ENCODE assay signal across 28 cellular contexts in genomic region chr17:1551741-1552140, GRCh38.
"Had no signal": no experiment of that assay in that cellular context is flagged by ENCODE, and none has a peak within 500 bp of the region (broad histone marks: within the 10 kb centered on the region; RNA-seq: fewer than 3 reads in every experiment).

No MANE protein-coding gene starts in this region.

- DNase-seq: activated CD4-positive, alpha-beta memory T cell treated with anti-CD3 and anti-CD28 coated beads for 36 hours; activated CD4-positive, alpha-beta T cell treated with anti-CD3 and anti-CD28 coated beads for 1 hour; activated CD4-positive, alpha-beta T cell treated with anti-CD3 and anti-CD28 coated beads, Interleukin-2, amount 10 ng/mL, durations not matched to agents 7 days and 5 days; activated CD8-positive, alpha-beta memory T cell treated with anti-CD3 and anti-CD28 coated beads for 24 hours; activated gamma-delta T cell treated with Interleukin-2 at 50 U/mL for 16 hours; activated naive CD4-positive, alpha-beta T cell treated with anti-CD3 and anti-CD28 coated beads, Interleukin-2, amount 10 ng/mL, durations not matched to agents 7 days and 5 days; activated naive CD8-positive, alpha-beta T cell treated with anti-CD3 and anti-CD28 coated beads for 36 hours; activated T-cell treated with anti-CD3 and anti-CD28 coated beads, Interleukin-2, amount 50 U/mL, for 4 hours; brain microvascular endothelial cell; cerebellar nuclear complex; MG63; MV-4-11; NCI-H1092 treated with DMSO at 0.1 percent for 48 hours; NCI-H1417 treated with DMSO at 0.1 percent for 48 hours; NCI-H1694; NCI-H2029; NCI-H345; NCI-H510A; NCI-H526 treated with DMSO at 0.1 percent for 48 hours; NCI-H82; NK-92 treated with Interleukin-12 subunit alpha and Interleukin-12 subunit beta, amount 100 ng/mL, for 24 hours; OCI-M1; SHP77; SW 1271 had no signal

- H3K9me3 ChIP-seq: MG63, SJSA1 had no signal

- H3K27ac ChIP-seq: brain microvascular endothelial cell, SJSA1 had no signal

- H3K27ac Mint-ChIP-seq: activated CD4-positive, alpha-beta memory T cell treated with anti-CD3 and anti-CD28 coated beads for 36 hours; activated CD4-positive, alpha-beta T cell treated with anti-CD3 and anti-CD28 coated beads, Interleukin-2, amount 10 ng/mL, durations not matched to agents 7 days and 5 days; activated naive CD4-positive, alpha-beta T cell treated with anti-CD3 and anti-CD28 coated beads, Interleukin-2, amount 10 ng/mL, durations not matched to agents 7 days and 5 days; activated naive CD8-positive, alpha-beta T cell treated with anti-CD3 and anti-CD28 coated beads for 36 hours; T-helper 1 cell treated with Interleukin-12 subunit alpha and Interleukin-12 subunit beta and Interleukin-4 antibody, amounts not matched to agents 30 μg/mL and 1 μg/mL, for 36 hours had no signal

- H3K4me3 ChIP-seq: MG63, SJSA1 had no signal

- H3K9me3 Mint-ChIP-seq: activated CD4-positive, alpha-beta memory T cell treated with anti-CD3 and anti-CD28 coated beads for 36 hours; activated CD4-positive, alpha-beta T cell treated with anti-CD3 and anti-CD28 coated beads, Interleukin-2, amount 10 ng/mL, durations not matched to agents 7 days and 5 days; activated naive CD4-positive, alpha-beta T cell treated with anti-CD3 and anti-CD28 coated beads, Interleukin-2, amount 10 ng/mL, durations not matched to agents 7 days and 5 days; activated naive CD8-positive, alpha-beta T cell treated with anti-CD3 and anti-CD28 coated beads for 36 hours; activated T-cell treated with anti-CD3 and anti-CD28 coated beads, Interleukin-2, amount 50 U/mL, for 4 hours; T-helper 1 cell treated with Interleukin-12 subunit alpha and Interleukin-12 subunit beta and Interleukin-4 antibody, amounts not matched to agents 30 μg/mL and 1 μg/mL, for 36 hours had no signal

- ATAC-seq: activated T-cell treated with anti-CD3 and anti-CD28 coated beads, Interleukin-2, amount 50 U/mL, for 4 hours; Panc1; SK-N-SH treated with all-trans-retinoic acid at 6 μM for 48 hours had no signal

- H3K4me1 ChIP-seq: SJSA1 had no signal

- H3K27me3 ChIP-seq: brain microvascular endothelial cell, MG63, SJSA1 had no signal

- H3K4me3 Mint-ChIP-seq: activated CD4-positive, alpha-beta memory T cell treated with anti-CD3 and anti-CD28 coated beads for 36 hours; activated CD4-positive, alpha-beta T cell treated with anti-CD3 and anti-CD28 coated beads, Interleukin-2, amount 10 ng/mL, durations not matched to agents 7 days and 5 days; activated naive CD4-positive, alpha-beta T cell treated with anti-CD3 and anti-CD28 coated beads, Interleukin-2, amount 10 ng/mL, durations not matched to agents 7 days and 5 days; activated naive CD8-positive, alpha-beta T cell treated with anti-CD3 and anti-CD28 coated beads for 36 hours; activated T-cell treated with anti-CD3 and anti-CD28 coated beads, Interleukin-2, amount 50 U/mL, for 4 hours; T-helper 1 cell treated with Interleukin-12 subunit alpha and Interleukin-12 subunit beta and Interleukin-4 antibody, amounts not matched to agents 30 μg/mL and 1 μg/mL, for 36 hours had no signal

- H3K27me3 Mint-ChIP-seq: activated CD4-positive, alpha-beta memory T cell treated with anti-CD3 and anti-CD28 coated beads for 36 hours; activated CD4-positive, alpha-beta T cell treated with anti-CD3 and anti-CD28 coated beads, Interleukin-2, amount 10 ng/mL, durations not matched to agents 7 days and 5 days; activated naive CD4-positive, alpha-beta T cell treated with anti-CD3 and anti-CD28 coated beads, Interleukin-2, amount 10 ng/mL, durations not matched to agents 7 days and 5 days; activated naive CD8-positive, alpha-beta T cell treated with anti-CD3 and anti-CD28 coated beads for 36 hours had no signal
